In genomic region chr3:48016336-48016973, GRCh38 we compare ENCODE assay signal across 8 cellular contexts. TPM values are rescaled to one million over a fixed set of nuclear protein-coding genes. Genes with fewer than 3 reads are reported as not detected.
DNase-seq lines count a peak whose midpoint lies in the region; ATAC-seq and TF ChIP-seq lines count a peak whose summit lies in the region.

Gene MAP4, minus strand, starts transcription at chr3:48016416. Its CDS starts 17,556 bp downstream, at chr3:47998860.

- H2AK5ac ChIP-seq in mesendoderm (ENCODE audit: low read length), result no peak within 1 kb of the TSS

- H3K9me3 ChIP-seq in SK-N-SH, result no peaks in the 10 kb centered on the region
- H3K9me3 ChIP-seq in neural cell (ENCODE audit: low read length), result no peaks in the 10 kb centered on the region

- no peaks in the 10 kb centered on the region for H3K27me3 ChIP-seq in SK-N-SH (ENCODE audit: insufficient read depth)
- H3K27me3 ChIP-seq in neural cell (ENCODE audit: insufficient read depth, low read depth, low read length), result no peaks in the 10 kb centered on the region
- no peaks in the 10 kb centered on the region for H3K27me3 ChIP-seq in mesendoderm (ENCODE audit: insufficient read depth, low read length, poor library complexity)

- WGBS in SK-N-SH (ENCODE audit: low lambda C conversion rate), result 30% methylated on average over 4 of the region's 4 CpGs
- WGBS in mesendoderm (ENCODE audit: extremely low coverage, insufficient coverage, low lambda C conversion rate), result no CpG with 5 or more reads among the region's 4 CpGs

- CTCF ChIA-PET in SK-N-SH (lab: Yijun Ruan, JAX), result interaction anchor here (1.0 to 1.2 kb wide), 3 partner anchors 12 to 178 kb away, joined by 3 to 6 read pairs (median 3); no protein-coding TSS in a partner anchor

- H3K9ac ChIP-seq in SK-N-SH (peak within 1 kb of the TSS; percentile 4; the same call in 1 of the 2 replicates), neural cell (ENCODE audit: low read length) (no peak within 1 kb of the TSS), mesendoderm (ENCODE audit: low read length) (no peak within 1 kb of the TSS)

- no peak within 1 kb of the TSS for H3K23ac ChIP-seq in mesendoderm (ENCODE audit: low read length)

- H3K18ac ChIP-seq in mesendoderm (ENCODE audit: low read length), result no peak within 1 kb of the TSS

- H4K8ac ChIP-seq in mesendoderm (ENCODE audit: low read depth, low read length), result no peak within 1 kb of the TSS

- H3K4me1 ChIP-seq in SK-N-SH (ENCODE audit: control insufficient read depth in 1 of 2, insufficient read depth in 2 of 2, low read depth in 1 of 2, low read length in 1 of 2), result peaks cover 44 to 59% of the 10 kb centered on the region in 2 experiments
- peaks cover 2% of the 10 kb centered on the region for H3K4me1 ChIP-seq in mesendoderm (ENCODE audit: control insufficient read depth, low read depth, low read length)

- H4K20me1 ChIP-seq in SK-N-SH (ENCODE audit: insufficient read depth), result peaks cover 72% of the 10 kb centered on the region
- no peaks in the 10 kb centered on the region for H4K20me1 ChIP-seq in neural cell (ENCODE audit: insufficient read depth)

- H3K4ac ChIP-seq in mesendoderm (ENCODE audit: low read depth, low read length), result no peak within 1 kb of the TSS

- no peak for TF ChIP-seq CTCF in SK-N-SH (IDR thresholded peaks at IDR 0.05)
- no peak for TF ChIP-seq CTCF in neural cell (IDR thresholded peaks at IDR 0.05; ENCODE audit: poor library complexity, severe bottlenecking)

- no peak within 1 kb of the TSS for H4K5ac ChIP-seq in mesendoderm (ENCODE audit: low read length)

- no peak within 1 kb of the TSS; a peak in 1 of 4 replicates for H3K4me3 ChIP-seq in SK-N-SH (ENCODE audit: low read depth in 2 of 2, low read length in 1 of 2)
- no peak within 1 kb of the TSS for H3K4me3 ChIP-seq in neural cell (ENCODE audit: low read length)
- no peak within 1 kb of the TSS for H3K4me3 ChIP-seq in mesendoderm (ENCODE audit: low read length)

- H3K79me1 ChIP-seq in mesendoderm (ENCODE audit: low read length), result peaks cover 23% of the 10 kb centered on the region

- ATAC-seq in esophagus mucosa (no peak), HG02852 (IDR thresholded peaks at IDR 0.05; ENCODE audit: unreplicated experiment) (no peak), GM18502 (IDR thresholded peaks at IDR 0.05; ENCODE audit: poor library complexity, unreplicated experiment) (no peak)

- no peak within 1 kb of the TSS for H2BK15ac ChIP-seq in mesendoderm (replicated peaks; ENCODE audit: low read depth)

- H2BK5ac ChIP-seq in mesendoderm (ENCODE audit: low read length), result no peak within 1 kb of the TSS

- no peak within 1 kb of the TSS for H3K56ac ChIP-seq in mesendoderm (ENCODE audit: low read length)

- DNase-seq in EL, result peak; percentile 74
- no peak for DNase-seq in SK-N-SH
- DNase-seq in activated CD4-positive, CD25-positive, alpha-beta regulatory T cell (lab: John Stamatoyannopoulos, UW), result no peak
- no peak for DNase-seq in mesendoderm

- peak within 1 kb of the TSS; percentile 61; the same call in 1 of the 2 replicates for H3K4me2 ChIP-seq in SK-N-SH
- no peak within 1 kb of the TSS for H3K4me2 ChIP-seq in neural cell (ENCODE audit: low read length)
- no peak within 1 kb of the TSS for H3K4me2 ChIP-seq in mesendoderm (ENCODE audit: low read length)

- POLR2A ChIA-PET in SK-N-SH (lab: Yijun Ruan, JAX), result no interaction called here

- H3K79me2 ChIP-seq in SK-N-SH (ENCODE audit: insufficient read depth) (peaks cover 96% of the 10 kb centered on the region), neural cell (replicated peaks; ENCODE audit: insufficient read depth, low read length) (peaks cover 19% of the 10 kb centered on the region), mesendoderm (ENCODE audit: control insufficient read depth, insufficient read depth, low read length) (peaks cover 39% of the 10 kb centered on the region)

- H3K9me2 ChIP-seq in SK-N-SH (no peaks in the 10 kb centered on the region), neural cell (ENCODE audit: insufficient read depth, low read length) (no peaks in the 10 kb centered on the region)

- TF ChIP-seq RAD21 in SK-N-SH (IDR thresholded peaks at IDR 0.05; ENCODE audit: low read length) (no peak), neural cell (conservative IDR thresholded peaks at IDR 0.05) (no peak)

- peaks cover 0 to 6% of the 10 kb centered on the region in 2 experiments for H3K36me3 ChIP-seq in SK-N-SH (replicated peaks in 1 of 2; ENCODE audit: control insufficient read depth in 1 of 2, insufficient read depth in 2 of 2, low read length in 1 of 2)
- H3K36me3 ChIP-seq in neural cell (ENCODE audit: insufficient read depth, low read length), result no peaks in the 10 kb centered on the region
- H3K36me3 ChIP-seq in mesendoderm (ENCODE audit: control insufficient read depth, insufficient read depth, low read length), result peaks cover 1% of the 10 kb centered on the region

- TF ChIP-seq EP300 in SK-N-SH (IDR thresholded peaks at IDR 0.05; ENCODE audit: borderline replicate concordance in 1 of 2, low read depth in 1 of 2, low read length in 1 of 2) (0 out of 4 replicates have a peak, but pooled peaks of 1 of the 2 experiments have one; percentile 23), neural cell (conservative IDR thresholded peaks at IDR 0.05; ENCODE audit: poor library complexity, severe bottlenecking) (no peak)

- H2BK120ac ChIP-seq in mesendoderm (ENCODE audit: low read depth, low read length), result no peak within 1 kb of the TSS

- peaks cover 51% of the 10 kb centered on the region for H3F3A ChIP-seq in SK-N-SH (replicated peaks; ENCODE audit: insufficient read depth)
- H3F3A ChIP-seq in neural cell (ENCODE audit: insufficient read depth, low read length, poor library complexity, severe bottlenecking), result no peaks in the 10 kb centered on the region

- H2AFZ ChIP-seq in SK-N-SH (ENCODE audit: low read depth) (no peak within 1 kb of the TSS), neural cell (ENCODE audit: low read depth, low read length) (no peak within 1 kb of the TSS)

- peak within 1 kb of the TSS; percentile 81 to 84 for H3K27ac ChIP-seq in SK-N-SH (ENCODE audit: low read depth in 2 of 2, low read length in 1 of 2)
- H3K27ac ChIP-seq in neural cell (ENCODE audit: low read length), result no peak within 1 kb of the TSS
- no peak within 1 kb of the TSS for H3K27ac ChIP-seq in mesendoderm (ENCODE audit: low read depth, low read length)

TF ChIP-seq in SK-N-SH, 30 proteins besides CTCF, POLR2A, EP300 and RAD21 (continues in another document):
- TF ChIP-seq FOXM1 (IDR thresholded peaks at IDR 0.05; ENCODE audit: low read depth) (no peak), FOXJ3 (CRISPR knock-in tag; IDR thresholded peaks at IDR 0.05) (no peak), NFIC (IDR thresholded peaks at IDR 0.05; ENCODE audit: borderline replicate concordance) (peak; percentile 86), TEAD4 (IDR thresholded peaks at IDR 0.05; ENCODE audit: borderline replicate concordance, insufficient read depth) (0 out of 2 replicates have a peak, but pooled peaks have one; percentile 32), CHD2 (IDR thresholded peaks at IDR 0.05; ENCODE audit: low read length, partially characterized antibody) (no peak), MAX (IDR thresholded peaks at IDR 0.05; ENCODE audit: low read depth) (no peak), TCF12 (IDR thresholded peaks at IDR 0.05) (peak; percentile 52), JUND (IDR thresholded peaks at IDR 0.05) (0 out of 2 replicates have a peak, but pooled peaks have one; percentile 9)

TF ChIP-seq in neural cell, 6 proteins besides CTCF, POLR2A, EP300 and RAD21:
- no peak for TF ChIP-seq REST (IDR thresholded peaks at IDR 0.05; ENCODE audit: borderline replicate concordance)
- no peak for TF ChIP-seq MXI1 (conservative IDR thresholded peaks at IDR 0.05; ENCODE audit: poor library complexity, severe bottlenecking)
- no peak for TF ChIP-seq SMC3 (conservative IDR thresholded peaks at IDR 0.05; ENCODE audit: poor library complexity)
- no peak for TF ChIP-seq TAF1 (IDR thresholded peaks at IDR 0.05; ENCODE audit: low read depth)
- no peak for TF ChIP-seq EZH2 (IDR thresholded peaks at IDR 0.05; ENCODE audit: borderline replicate concordance, insufficient read depth, low read length, poor library complexity, severe bottlenecking)
- no peak for TF ChIP-seq POLR2AphosphoS5 (IDR thresholded peaks at IDR 0.05)

RNA-seq across cellular contexts. Expression of gene MAP4, which starts in this region (rescaled TPM):
- polyA plus RNA-seq in SK-N-SH (2012; rRNA removed) (111 and 121 TPM in 2 replicates), neural cell (179 and 186 TPM in 2 replicates)
- polyA plus RNA-seq in SK-N-SH (2012; cell fraction: cytosol; rRNA removed), result 68.5 and 83.2 TPM in 2 replicates
- polyA plus RNA-seq in SK-N-SH (2012; cell fraction: nucleus; rRNA removed), result 164 and 278 TPM in 2 replicates
- total RNA-seq in esophagus mucosa, result 107 TPM
- polyA minus RNA-seq in neural cell, result 208 and 234 TPM in 2 replicates
- 132 TPM for polyA plus RNA-seq in mesendoderm (2013, experiment 1 of 2)
- polyA plus RNA-seq in mesendoderm (2013, experiment 2 of 2), result 135 TPM

Comparison
In these comparisons a context has a peak if more than half of its experiments do, and no peak if none do; other contexts are left out.
1. H3K27ac ChIP-seq: peak in SK-N-SH (2 of 2); none in neural cell (single experiment) and mesendoderm (single experiment).